ENCODE assay signal across 1 cellular context in genomic region chr15:92123848-92124631, GRCh38.
TF ChIP-seq lines count a peak whose summit lies in the region.

No MANE protein-coding gene starts in this region.

TF ChIP-seq in H1, 55 proteins besides CTCF, POLR2A, EP300 and RAD21 (continued from another document):
- no peak for TF ChIP-seq CHD7 (IDR thresholded peaks at IDR 0.05; ENCODE audit: insufficient replicate concordance, low read length)
- no peak for TF ChIP-seq MAFK (IDR thresholded peaks at IDR 0.05; ENCODE audit: low read depth, low read length)
- no peak for TF ChIP-seq RBBP5 (IDR thresholded peaks at IDR 0.05; ENCODE audit: borderline replicate concordance, low read depth, low read length)
- no peak for TF ChIP-seq BRCA1 (IDR thresholded peaks at IDR 0.05; ENCODE audit: low read depth, low read length)
- no peak for TF ChIP-seq SIRT6 (IDR thresholded peaks at IDR 0.05; ENCODE audit: low read length)
- no peak for TF ChIP-seq CBX5 (IDR thresholded peaks at IDR 0.05; ENCODE audit: low read depth, low read length)
- no peak for TF ChIP-seq CEBPB (IDR thresholded peaks at IDR 0.05; ENCODE audit: low read depth, low read length)
- peak in 1 of 2 experiments; percentile 59; a peak in 1 of 4 replicates for TF ChIP-seq SIN3A (conservative IDR thresholded peaks at IDR 0.05 in 1 of 2, IDR thresholded peaks at IDR 0.05 in 1 of 2; ENCODE audit: low read depth in 1 of 2, low read length in 2 of 2)
- TF ChIP-seq, protein P1, sequence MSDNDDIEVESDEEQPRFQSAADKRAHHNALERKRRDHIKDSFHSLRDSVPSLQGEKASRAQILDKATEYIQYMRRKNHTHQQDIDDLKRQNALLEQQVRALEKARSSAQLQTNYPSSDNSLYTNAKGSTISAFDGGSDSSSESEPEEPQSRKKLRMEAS (IDR thresholded peaks at IDR 0.05), result no peak
- 0 out of 4 replicates have a peak, but pooled peaks of 1 of the 2 experiments have one; percentile 44 for TF ChIP-seq HDAC2 (IDR thresholded peaks at IDR 0.05; ENCODE audit: borderline replicate concordance in 1 of 2, low read depth in 2 of 2, low read length in 2 of 2)
- TF ChIP-seq JUND (IDR thresholded peaks at IDR 0.05; ENCODE audit: low read length), result peak; percentile 75; the same call in 1 of the 2 replicates
- peak; percentile 73; the same call in 1 of the 2 replicates for TF ChIP-seq ATF2 (IDR thresholded peaks at IDR 0.05; ENCODE audit: low read length)
- TF ChIP-seq E2F6 (IDR thresholded peaks at IDR 0.05), result no peak
- TF ChIP-seq EZH2 (IDR thresholded peaks at IDR 0.05; ENCODE audit: low read depth, low read length, severe bottlenecking), result no peak
- TF ChIP-seq JUN (IDR thresholded peaks at IDR 0.05; ENCODE audit: low read depth, low read length), result peak; percentile 81
- TF ChIP-seq TAF1 (IDR thresholded peaks at IDR 0.05; ENCODE audit: low read depth, low read length), result no peak
- TF ChIP-seq NANOG (IDR thresholded peaks at IDR 0.05; ENCODE audit: insufficient read depth, low read depth, low read length, poor library complexity, severe bottlenecking), result peak; percentile 50
